1 cellular context compared by ENCODE assay signal in the genomic region with DNA sequence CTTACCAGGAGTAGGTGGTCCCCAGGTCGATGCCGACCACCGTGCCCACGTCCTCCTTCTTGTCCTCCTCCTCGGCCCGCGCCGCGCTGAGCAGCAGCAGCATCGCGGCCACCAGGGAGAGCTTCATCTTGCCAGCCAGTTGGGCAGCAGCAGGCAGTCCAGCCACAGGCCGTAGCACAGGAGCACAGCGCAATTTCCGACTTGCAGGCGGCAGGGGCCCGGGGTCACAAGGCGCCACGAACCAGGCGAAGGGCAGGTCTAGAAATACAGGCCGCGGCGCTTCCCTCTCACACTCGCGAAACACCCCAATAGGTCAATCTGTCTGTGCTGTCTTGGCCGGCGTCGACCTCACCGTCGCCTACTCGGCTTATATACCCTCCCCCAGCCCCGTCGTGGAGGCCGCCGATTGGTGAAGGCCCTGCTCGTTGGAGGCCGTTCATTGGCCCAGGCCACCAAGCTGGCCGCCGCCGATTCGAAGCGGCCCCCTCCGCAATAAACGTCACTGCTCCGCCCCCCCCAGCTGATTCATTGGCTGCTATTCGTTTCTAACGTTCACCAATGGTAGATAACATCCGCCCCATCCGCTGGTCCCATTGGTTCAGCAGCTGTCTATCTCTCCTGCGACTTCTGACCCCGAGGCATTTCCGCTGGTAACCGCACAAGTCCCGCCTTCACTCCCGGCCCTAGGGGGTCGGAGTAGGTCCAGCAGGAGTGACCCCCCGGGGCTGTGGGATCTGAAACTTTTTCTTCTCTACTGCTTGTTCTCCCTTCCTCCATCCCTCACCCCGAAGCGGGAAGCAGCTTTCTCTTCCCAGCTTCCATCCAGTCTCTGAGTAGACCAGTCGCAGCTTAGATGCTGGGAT.
TF ChIP-seq lines count a peak whose summit lies in the region.

TSS of gene HSPA5 (minus strand) at position 344 of the 863 bp plus-strand sequence. CDS start at position 127, 217 bp downstream.

TF ChIP-seq in GM12878, 131 proteins besides CTCF, POLR2A, EP300 and RAD21 (continued from another document and continues in another):
- TF ChIP-seq E2F4 (IDR thresholded peaks at IDR 0.05; ENCODE audit: low read depth, low read length): 0 out of 2 replicates have a peak, but pooled peaks have one; percentile 6
- TF ChIP-seq ATF7 (IDR thresholded peaks at IDR 0.05; ENCODE audit: low read depth): peak; percentile 58; the same call in 1 of the 2 replicates
- TF ChIP-seq JUNB (IDR thresholded peaks at IDR 0.05): no peak
- TF ChIP-seq, protein P1, sequence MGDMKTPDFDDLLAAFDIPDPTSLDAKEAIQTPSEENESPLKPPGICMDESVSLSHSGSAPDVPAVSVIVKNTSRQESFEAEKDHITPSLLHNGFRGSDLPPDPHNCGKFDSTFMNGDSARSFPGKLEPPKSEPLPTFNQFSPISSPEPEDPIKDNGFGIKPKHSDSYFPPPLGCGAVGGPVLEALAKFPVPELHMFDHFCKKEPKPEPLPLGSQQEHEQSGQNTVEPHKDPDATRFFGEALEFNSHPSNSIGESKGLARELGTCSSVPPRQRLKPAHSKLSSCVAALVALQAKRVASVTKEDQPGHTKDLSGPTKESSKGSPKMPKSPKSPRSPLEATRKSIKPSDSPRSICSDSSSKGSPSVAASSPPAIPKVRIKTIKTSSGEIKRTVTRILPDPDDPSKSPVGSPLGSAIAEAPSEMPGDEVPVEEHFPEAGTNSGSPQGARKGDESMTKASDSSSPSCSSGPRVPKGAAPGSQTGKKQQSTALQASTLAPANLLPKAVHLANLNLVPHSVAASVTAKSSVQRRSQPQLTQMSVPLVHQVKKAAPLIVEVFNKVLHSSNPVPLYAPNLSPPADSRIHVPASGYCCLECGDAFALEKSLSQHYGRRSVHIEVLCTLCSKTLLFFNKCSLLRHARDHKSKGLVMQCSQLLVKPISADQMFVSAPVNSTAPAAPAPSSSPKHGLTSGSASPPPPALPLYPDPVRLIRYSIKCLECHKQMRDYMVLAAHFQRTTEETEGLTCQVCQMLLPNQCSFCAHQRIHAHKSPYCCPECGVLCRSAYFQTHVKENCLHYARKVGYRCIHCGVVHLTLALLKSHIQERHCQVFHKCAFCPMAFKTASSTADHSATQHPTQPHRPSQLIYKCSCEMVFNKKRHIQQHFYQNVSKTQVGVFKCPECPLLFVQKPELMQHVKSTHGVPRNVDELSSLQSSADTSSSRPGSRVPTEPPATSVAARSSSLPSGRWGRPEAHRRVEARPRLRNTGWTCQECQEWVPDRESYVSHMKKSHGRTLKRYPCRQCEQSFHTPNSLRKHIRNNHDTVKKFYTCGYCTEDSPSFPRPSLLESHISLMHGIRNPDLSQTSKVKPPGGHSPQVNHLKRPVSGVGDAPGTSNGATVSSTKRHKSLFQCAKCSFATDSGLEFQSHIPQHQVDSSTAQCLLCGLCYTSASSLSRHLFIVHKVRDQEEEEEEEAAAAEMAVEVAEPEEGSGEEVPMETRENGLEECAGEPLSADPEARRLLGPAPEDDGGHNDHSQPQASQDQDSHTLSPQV (IDR thresholded peaks at IDR 0.05): no peak
- peak; percentile 75 for TF ChIP-seq BACH1 (IDR thresholded peaks at IDR 0.05; ENCODE audit: borderline replicate concordance)
- TF ChIP-seq HDAC6 (IDR thresholded peaks at IDR 0.05; ENCODE audit: unreplicated experiment): peak; percentile 37
- peak; percentile 98 for TF ChIP-seq PML (IDR thresholded peaks at IDR 0.05; ENCODE audit: low read length)
- peak; percentile 90 for TF ChIP-seq SMAD1 (IDR thresholded peaks at IDR 0.05; ENCODE audit: low read depth, partially characterized antibody)
- peak; percentile 58 for TF ChIP-seq GATAD2B (conservative IDR thresholded peaks at IDR 0.05; ENCODE audit: low read depth)
- TF ChIP-seq, protein P2, sequence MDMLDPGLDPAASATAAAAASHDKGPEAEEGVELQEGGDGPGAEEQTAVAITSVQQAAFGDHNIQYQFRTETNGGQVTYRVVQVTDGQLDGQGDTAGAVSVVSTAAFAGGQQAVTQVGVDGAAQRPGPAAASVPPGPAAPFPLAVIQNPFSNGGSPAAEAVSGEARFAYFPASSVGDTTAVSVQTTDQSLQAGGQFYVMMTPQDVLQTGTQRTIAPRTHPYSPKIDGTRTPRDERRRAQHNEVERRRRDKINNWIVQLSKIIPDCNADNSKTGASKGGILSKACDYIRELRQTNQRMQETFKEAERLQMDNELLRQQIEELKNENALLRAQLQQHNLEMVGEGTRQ (IDR thresholded peaks at IDR 0.05; ENCODE audit: borderline replicate concordance, low read depth, low read length): no peak
- 0 out of 2 replicates have a peak, but pooled peaks have one; percentile 19 for TF ChIP-seq IRF4 (IDR thresholded peaks at IDR 0.05; ENCODE audit: low read depth, low read length)
- TF ChIP-seq HCFC1 (IDR thresholded peaks at IDR 0.05; ENCODE audit: low read length): peak; percentile 26
- peak; percentile 82; the same call in 1 of the 2 replicates for TF ChIP-seq TCF12 (IDR thresholded peaks at IDR 0.05; ENCODE audit: low read depth, low read length)
- peak; percentile 75 for TF ChIP-seq TBL1XR1 (IDR thresholded peaks at IDR 0.05; ENCODE audit: low read depth, low read length)
- TF ChIP-seq SP1 (IDR thresholded peaks at IDR 0.05; ENCODE audit: low read depth, low read length): peak; percentile 95
- no peak for TF ChIP-seq NRF1 (conservative IDR thresholded peaks at IDR 0.05; ENCODE audit: low read depth, low read length)
- TF ChIP-seq POLR2AphosphoS5 (IDR thresholded peaks at IDR 0.05; ENCODE audit: low read length): peak; percentile 100
- no peak for TF ChIP-seq IKZF2 (IDR thresholded peaks at IDR 0.05)
- TF ChIP-seq, protein P3, sequence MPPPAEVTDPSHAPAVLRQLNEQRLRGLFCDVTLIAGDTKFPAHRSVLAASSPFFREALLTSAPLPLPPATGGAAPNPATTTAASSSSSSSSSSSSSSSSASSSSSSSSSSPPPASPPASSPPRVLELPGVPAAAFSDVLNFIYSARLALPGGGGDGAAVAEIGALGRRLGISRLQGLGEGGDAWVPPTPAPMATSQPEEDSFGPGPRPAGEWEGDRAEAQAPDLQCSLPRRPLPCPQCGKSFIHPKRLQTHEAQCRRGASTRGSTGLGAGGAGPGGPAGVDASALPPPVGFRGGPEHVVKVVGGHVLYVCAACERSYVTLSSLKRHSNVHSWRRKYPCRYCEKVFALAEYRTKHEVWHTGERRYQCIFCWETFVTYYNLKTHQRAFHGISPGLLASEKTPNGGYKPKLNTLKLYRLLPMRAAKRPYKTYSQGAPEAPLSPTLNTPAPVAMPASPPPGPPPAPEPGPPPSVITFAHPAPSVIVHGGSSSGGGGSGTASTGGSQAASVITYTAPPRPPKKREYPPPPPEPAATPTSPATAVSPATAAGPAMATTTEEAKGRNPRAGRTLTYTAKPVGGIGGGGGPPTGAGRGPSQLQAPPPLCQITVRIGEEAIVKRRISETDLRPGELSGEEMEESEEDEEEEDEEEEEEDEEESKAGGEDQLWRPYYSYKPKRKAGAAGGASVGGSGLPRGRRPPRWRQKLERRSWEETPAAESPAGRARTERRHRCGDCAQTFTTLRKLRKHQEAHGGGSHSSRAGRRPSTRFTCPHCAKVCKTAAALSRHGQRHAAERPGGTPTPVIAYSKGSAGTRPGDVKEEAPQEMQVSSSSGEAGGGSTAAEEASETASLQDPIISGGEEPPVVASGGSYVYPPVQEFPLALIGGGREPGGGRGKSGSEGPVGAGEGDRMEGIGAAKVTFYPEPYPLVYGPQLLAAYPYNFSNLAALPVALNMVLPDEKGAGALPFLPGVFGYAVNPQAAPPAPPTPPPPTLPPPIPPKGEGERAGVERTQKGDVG (CRISPR knock-in tag; IDR thresholded peaks at IDR 0.05): no peak
- TF ChIP-seq, protein P4, sequence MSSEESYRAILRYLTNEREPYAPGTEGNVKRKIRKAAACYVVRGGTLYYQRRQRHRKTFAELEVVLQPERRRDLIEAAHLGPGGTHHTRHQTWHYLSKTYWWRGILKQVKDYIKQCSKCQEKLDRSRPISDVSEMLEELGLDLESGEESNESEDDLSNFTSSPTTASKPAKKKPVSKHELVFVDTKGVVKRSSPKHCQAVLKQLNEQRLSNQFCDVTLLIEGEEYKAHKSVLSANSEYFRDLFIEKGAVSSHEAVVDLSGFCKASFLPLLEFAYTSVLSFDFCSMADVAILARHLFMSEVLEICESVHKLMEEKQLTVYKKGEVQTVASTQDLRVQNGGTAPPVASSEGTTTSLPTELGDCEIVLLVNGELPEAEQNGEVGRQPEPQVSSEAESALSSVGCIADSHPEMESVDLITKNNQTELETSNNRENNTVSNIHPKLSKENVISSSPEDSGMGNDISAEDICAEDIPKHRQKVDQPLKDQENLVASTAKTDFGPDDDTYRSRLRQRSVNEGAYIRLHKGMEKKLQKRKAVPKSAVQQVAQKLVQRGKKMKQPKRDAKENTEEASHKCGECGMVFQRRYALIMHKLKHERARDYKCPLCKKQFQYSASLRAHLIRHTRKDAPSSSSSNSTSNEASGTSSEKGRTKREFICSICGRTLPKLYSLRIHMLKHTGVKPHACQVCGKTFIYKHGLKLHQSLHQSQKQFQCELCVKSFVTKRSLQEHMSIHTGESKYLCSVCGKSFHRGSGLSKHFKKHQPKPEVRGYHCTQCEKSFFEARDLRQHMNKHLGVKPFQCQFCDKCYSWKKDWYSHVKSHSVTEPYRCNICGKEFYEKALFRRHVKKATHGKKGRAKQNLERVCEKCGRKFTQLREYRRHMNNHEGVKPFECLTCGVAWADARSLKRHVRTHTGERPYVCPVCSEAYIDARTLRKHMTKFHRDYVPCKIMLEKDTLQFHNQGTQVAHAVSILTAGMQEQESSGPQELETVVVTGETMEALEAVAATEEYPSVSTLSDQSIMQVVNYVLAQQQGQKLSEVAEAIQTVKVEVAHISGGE (CRISPR knock-in tag; IDR thresholded peaks at IDR 0.05): no peak
- TF ChIP-seq PAX5 (IDR thresholded peaks at IDR 0.05; ENCODE audit: borderline replicate concordance, low read depth, low read length): 0 out of 2 replicates have a peak, but pooled peaks have one; percentile 16
- no peak for TF ChIP-seq TCF7 (IDR thresholded peaks at IDR 0.05; ENCODE audit: borderline replicate concordance)
- peak; percentile 99 for TF ChIP-seq POLR2AphosphoS2 (IDR thresholded peaks at IDR 0.05; ENCODE audit: low read depth, low read length)
- TF ChIP-seq NBN (IDR thresholded peaks at IDR 0.05): peak; percentile 53; the same call in 1 of the 2 replicates
- no peak for TF ChIP-seq SPI1 (IDR thresholded peaks at IDR 0.05; ENCODE audit: borderline replicate concordance, insufficient read depth, low read depth, low read length)
- TF ChIP-seq, protein P5, sequence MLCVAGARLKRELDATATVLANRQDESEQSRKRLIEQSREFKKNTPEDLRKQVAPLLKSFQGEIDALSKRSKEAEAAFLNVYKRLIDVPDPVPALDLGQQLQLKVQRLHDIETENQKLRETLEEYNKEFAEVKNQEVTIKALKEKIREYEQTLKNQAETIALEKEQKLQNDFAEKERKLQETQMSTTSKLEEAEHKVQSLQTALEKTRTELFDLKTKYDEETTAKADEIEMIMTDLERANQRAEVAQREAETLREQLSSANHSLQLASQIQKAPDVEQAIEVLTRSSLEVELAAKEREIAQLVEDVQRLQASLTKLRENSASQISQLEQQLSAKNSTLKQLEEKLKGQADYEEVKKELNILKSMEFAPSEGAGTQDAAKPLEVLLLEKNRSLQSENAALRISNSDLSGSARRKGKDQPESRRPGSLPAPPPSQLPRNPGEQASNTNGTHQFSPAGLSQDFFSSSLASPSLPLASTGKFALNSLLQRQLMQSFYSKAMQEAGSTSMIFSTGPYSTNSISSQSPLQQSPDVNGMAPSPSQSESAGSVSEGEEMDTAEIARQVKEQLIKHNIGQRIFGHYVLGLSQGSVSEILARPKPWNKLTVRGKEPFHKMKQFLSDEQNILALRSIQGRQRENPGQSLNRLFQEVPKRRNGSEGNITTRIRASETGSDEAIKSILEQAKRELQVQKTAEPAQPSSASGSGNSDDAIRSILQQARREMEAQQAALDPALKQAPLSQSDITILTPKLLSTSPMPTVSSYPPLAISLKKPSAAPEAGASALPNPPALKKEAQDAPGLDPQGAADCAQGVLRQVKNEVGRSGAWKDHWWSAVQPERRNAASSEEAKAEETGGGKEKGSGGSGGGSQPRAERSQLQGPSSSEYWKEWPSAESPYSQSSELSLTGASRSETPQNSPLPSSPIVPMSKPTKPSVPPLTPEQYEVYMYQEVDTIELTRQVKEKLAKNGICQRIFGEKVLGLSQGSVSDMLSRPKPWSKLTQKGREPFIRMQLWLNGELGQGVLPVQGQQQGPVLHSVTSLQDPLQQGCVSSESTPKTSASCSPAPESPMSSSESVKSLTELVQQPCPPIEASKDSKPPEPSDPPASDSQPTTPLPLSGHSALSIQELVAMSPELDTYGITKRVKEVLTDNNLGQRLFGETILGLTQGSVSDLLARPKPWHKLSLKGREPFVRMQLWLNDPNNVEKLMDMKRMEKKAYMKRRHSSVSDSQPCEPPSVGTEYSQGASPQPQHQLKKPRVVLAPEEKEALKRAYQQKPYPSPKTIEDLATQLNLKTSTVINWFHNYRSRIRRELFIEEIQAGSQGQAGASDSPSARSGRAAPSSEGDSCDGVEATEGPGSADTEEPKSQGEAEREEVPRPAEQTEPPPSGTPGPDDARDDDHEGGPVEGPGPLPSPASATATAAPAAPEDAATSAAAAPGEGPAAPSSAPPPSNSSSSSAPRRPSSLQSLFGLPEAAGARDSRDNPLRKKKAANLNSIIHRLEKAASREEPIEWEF (IDR thresholded peaks at IDR 0.05; ENCODE audit: insufficient replicate concordance, low read depth, low read length): no peak
- TF ChIP-seq, protein P6, sequence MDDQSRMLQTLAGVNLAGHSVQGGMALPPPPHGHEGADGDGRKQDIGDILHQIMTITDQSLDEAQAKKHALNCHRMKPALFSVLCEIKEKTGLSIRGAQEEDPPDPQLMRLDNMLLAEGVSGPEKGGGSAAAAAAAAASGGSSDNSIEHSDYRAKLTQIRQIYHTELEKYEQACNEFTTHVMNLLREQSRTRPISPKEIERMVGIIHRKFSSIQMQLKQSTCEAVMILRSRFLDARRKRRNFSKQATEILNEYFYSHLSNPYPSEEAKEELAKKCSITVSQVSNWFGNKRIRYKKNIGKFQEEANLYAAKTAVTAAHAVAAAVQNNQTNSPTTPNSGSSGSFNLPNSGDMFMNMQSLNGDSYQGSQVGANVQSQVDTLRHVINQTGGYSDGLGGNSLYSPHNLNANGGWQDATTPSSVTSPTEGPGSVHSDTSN (IDR thresholded peaks at IDR 0.05; ENCODE audit: insufficient replicate concordance, low read depth, low read length): peak; percentile 97
- TF ChIP-seq RELA (IDR thresholded peaks at IDR 0.05; ENCODE audit: borderline replicate concordance, partially characterized antibody): no peak
- peak; percentile 90 for TF ChIP-seq MTA2 (IDR thresholded peaks at IDR 0.05; ENCODE audit: low read depth)
- TF ChIP-seq CBFB (IDR thresholded peaks at IDR 0.05; ENCODE audit: low read depth): peak; percentile 92
